ENCODE assay signal across 8 cellular contexts in the genomic region with DNA sequence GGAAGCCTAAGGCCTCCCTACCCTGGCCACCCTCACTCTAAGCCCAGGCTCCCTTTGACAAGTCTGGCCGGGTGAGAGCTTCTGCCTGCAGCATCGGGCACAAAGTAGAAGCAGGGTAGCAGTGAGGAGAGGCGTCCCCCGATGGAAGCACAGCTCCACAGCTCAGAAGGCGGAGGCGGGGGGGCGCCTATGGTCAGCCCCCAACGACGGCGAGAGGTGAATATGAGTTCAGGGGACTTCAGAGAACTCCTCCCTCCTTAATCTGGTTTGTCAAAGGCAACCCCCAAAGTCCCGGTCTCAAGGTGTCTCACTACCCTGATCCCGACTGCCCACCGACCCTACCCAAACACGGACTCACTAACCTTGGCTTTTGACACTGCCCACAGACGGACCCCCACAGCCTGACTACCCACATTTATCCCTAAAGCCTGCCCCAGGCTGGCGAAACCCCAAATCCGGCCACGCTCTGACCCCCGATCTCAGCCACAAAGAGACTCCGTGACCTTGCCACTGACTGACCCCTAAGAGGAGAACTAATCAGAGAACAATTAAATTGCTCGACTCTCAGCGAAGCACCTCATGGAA. TPM values are rescaled to one million over a fixed set of nuclear protein-coding genes. Genes with fewer than 3 reads are reported as not detected.
DNase-seq lines count a peak whose midpoint lies in the region; ATAC-seq and TF ChIP-seq lines count a peak whose summit lies in the region.

No MANE protein-coding gene starts in this region.

- H3K36me3 Mint-ChIP-seq in natural killer cell treated with Interleukin-12 subunit alpha and Interleukin-12 subunit beta and Interleukin-15 and Interleukin-18, amount 100 ng/mL, for 72 hours = no peaks in the 10 kb centered on the region

- TF ChIP-seq POLR2A in NB4 (IDR thresholded peaks at IDR 0.05; ENCODE audit: extremely low read depth, insufficient read length) = no peak

- peak overlapping the region; percentile 85 for H3K4me2 ChIP-seq in BLaER1

- intact Hi-C loops in colonic mucosa (cut with DNase I) = no loop called here

- peak overlapping the region; percentile 88 for H3K9ac ChIP-seq in BLaER1
- peak overlapping the region; percentile 92 to 93 for H3K9ac ChIP-seq in colonic mucosa (ENCODE audit: low read depth in 2 of 2, low read length in 2 of 2)

- peak overlapping the region; percentile 35 to 78 for H3K27ac Mint-ChIP-seq in natural killer cell treated with Interleukin-12 subunit alpha and Interleukin-12 subunit beta and Interleukin-15 and Interleukin-18, amount 100 ng/mL, for 72 hours

- no peak for ATAC-seq in natural killer cell treated with Interleukin-12 subunit alpha and Interleukin-12 subunit beta and Interleukin-15 and Interleukin-18, amount 100 ng/mL, for 72 hours
- ATAC-seq in HG03280 (IDR thresholded peaks at IDR 0.05; ENCODE audit: unreplicated experiment) = no peak
- no peak for ATAC-seq in HG03108 (IDR thresholded peaks at IDR 0.05; ENCODE audit: unreplicated experiment)

- H3K27me3 ChIP-seq in BLaER1 (no peaks in the 10 kb centered on the region), colonic mucosa (no peaks in the 10 kb centered on the region)

- H3K4me1 Mint-ChIP-seq in natural killer cell treated with Interleukin-12 subunit alpha and Interleukin-12 subunit beta and Interleukin-15 and Interleukin-18, amount 100 ng/mL, for 72 hours (ENCODE audit: low read depth in 2 of 2) = peaks cover 27 to 28% of the 10 kb centered on the region in 2 donors

- TF ChIP-seq CTCF in NB4 (IDR thresholded peaks at IDR 0.05; ENCODE audit: low read depth, low read length) = no peak
- no peak for TF ChIP-seq CTCF in colonic mucosa (IDR thresholded peaks at IDR 0.05)

- H3K36me3 ChIP-seq in BLaER1 (peaks cover 26% of the 10 kb centered on the region), colonic mucosa (no peaks in the 10 kb centered on the region)

- H3K4me3 Mint-ChIP-seq in natural killer cell treated with Interleukin-12 subunit alpha and Interleukin-12 subunit beta and Interleukin-15 and Interleukin-18, amount 100 ng/mL, for 72 hours = peak overlapping the region; percentile 86

- H3K9me3 Mint-ChIP-seq in natural killer cell treated with Interleukin-12 subunit alpha and Interleukin-12 subunit beta and Interleukin-15 and Interleukin-18, amount 100 ng/mL, for 72 hours = no peaks in the 10 kb centered on the region

- peaks cover 77% of the 10 kb centered on the region for H3K4me1 ChIP-seq in BLaER1
- peaks cover 13% of the 10 kb centered on the region for H3K4me1 ChIP-seq in colonic mucosa

- H3K27ac ChIP-seq in BLaER1 (peak overlapping the region; percentile 99), colonic mucosa (peak overlapping the region; percentile 92)

- peaks cover 26% of the 10 kb centered on the region for H4K20me1 ChIP-seq in BLaER1

- H3K9me3 ChIP-seq in BLaER1 (no peaks in the 10 kb centered on the region), colonic mucosa (no peaks in the 10 kb centered on the region)

- H3K4me3 ChIP-seq in BLaER1 (peak overlapping the region; percentile 62), NB4 (ENCODE audit: low read depth, low read length) (peak overlapping the region; percentile 21), colonic mucosa (peak overlapping the region; percentile 58)

- H3K27me3 Mint-ChIP-seq in natural killer cell treated with Interleukin-12 subunit alpha and Interleukin-12 subunit beta and Interleukin-15 and Interleukin-18, amount 100 ng/mL, for 72 hours = peaks cover 6 to 15% of the 10 kb centered on the region in 2 donors

- DNase-seq in NB4 (ENCODE audit: low read depth) (no peak), colonic mucosa (peak; percentile 38), occipital lobe (lab: John Stamatoyannopoulos, UW) (no peak), NCI-H1417 treated with DMSO at 0.1 percent for 48 hours (lab: John Stamatoyannopoulos, UW) (no peak)
- no peak for DNase-seq in natural killer cell treated with Interleukin-12 subunit alpha and Interleukin-12 subunit beta and Interleukin-15 and Interleukin-18, amount 100 ng/mL, for 72 hours (ENCODE audit: low spot score)

RNA-seq across cellular contexts. Expression of a gene that starts 5.3 kb away (rescaled TPM):
- total RNA-seq in colonic mucosa = 100 to 1,000 TPM; 106 to 221 TPM
- total RNA-seq in natural killer cell treated with Interleukin-12 subunit alpha and Interleukin-12 subunit beta and Interleukin-15 and Interleukin-18, amount 100 ng/mL, for 72 hours = 1 to 10 TPM; 2.6 to 5.0 TPM
- 30.3 TPM for total RNA-seq in occipital lobe

RNA-seq across cellular contexts. Expression of a gene that starts 23.0 kb away (rescaled TPM):
- total RNA-seq in colonic mucosa (10 to 100 TPM in 1 of 2 donors, 1 to 10 TPM in 1; 8.2 to 32.9 TPM), occipital lobe (0.78 TPM)
- 10 to 100 TPM; 10.7 to 15.5 TPM for total RNA-seq in natural killer cell treated with Interleukin-12 subunit alpha and Interleukin-12 subunit beta and Interleukin-15 and Interleukin-18, amount 100 ng/mL, for 72 hours
